Comparison of ENCODE assay signal across 1 cellular context in genomic region chr4:2068198-2068470, GRCh38.
TF ChIP-seq lines count a peak whose summit lies in the region.

No MANE protein-coding gene starts in this region.

TF ChIP-seq in H1, 55 proteins besides CTCF, POLR2A, EP300 and RAD21 (continued from another document):
- TF ChIP-seq SIN3A (conservative IDR thresholded peaks at IDR 0.05 in 1 of 2, IDR thresholded peaks at IDR 0.05 in 1 of 2; ENCODE audit: low read depth in 1 of 2, low read length in 2 of 2) (no peak), CREB1 (IDR thresholded peaks at IDR 0.05) (no peak), NRF1 (IDR thresholded peaks at IDR 0.05; ENCODE audit: low read depth, low read length) (no peak), ZNF274 (IDR thresholded peaks at IDR 0.05; ENCODE audit: borderline replicate concordance, extremely low read depth, low read length) (no peak)
